In the genomic region with DNA sequence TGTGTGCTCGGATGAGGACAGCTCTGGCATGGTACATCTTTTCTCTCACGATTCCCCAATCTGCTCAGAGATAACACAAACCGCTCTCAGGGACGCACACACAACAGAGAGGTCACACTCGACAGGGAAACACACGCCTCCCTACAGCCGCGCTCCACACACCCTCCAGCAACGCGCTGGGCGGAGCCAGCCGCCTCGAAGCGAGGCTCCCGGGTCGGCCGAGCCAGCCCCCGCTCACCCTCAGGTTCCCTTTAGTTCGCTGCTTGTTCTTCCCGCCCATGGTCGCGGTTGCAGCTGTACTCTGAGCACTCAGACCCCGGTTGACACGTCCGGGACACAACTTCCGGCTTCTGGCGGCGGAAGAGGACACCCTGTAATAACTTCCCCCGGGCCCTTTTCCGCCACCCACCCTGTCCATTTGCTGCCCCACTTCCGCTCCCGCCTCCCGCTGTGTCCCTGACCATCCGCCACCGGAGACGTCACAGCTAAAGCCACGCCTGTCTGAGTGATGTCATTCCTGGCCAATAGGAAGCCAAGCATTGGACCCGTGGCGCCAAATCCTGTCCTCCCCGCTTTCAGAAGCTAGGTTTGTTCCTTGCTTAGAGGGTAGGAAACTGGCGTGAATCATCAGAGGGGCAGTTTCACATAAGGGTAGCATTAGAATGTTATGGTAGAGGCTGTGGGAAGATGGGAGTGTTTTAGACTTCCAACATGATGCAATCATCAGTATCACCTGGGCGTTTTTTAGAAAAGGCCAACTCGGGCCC, we compare ENCODE assay signal across 1 cellular context.
TF ChIP-seq lines count a peak whose summit lies in the region.

A gene with protein sequence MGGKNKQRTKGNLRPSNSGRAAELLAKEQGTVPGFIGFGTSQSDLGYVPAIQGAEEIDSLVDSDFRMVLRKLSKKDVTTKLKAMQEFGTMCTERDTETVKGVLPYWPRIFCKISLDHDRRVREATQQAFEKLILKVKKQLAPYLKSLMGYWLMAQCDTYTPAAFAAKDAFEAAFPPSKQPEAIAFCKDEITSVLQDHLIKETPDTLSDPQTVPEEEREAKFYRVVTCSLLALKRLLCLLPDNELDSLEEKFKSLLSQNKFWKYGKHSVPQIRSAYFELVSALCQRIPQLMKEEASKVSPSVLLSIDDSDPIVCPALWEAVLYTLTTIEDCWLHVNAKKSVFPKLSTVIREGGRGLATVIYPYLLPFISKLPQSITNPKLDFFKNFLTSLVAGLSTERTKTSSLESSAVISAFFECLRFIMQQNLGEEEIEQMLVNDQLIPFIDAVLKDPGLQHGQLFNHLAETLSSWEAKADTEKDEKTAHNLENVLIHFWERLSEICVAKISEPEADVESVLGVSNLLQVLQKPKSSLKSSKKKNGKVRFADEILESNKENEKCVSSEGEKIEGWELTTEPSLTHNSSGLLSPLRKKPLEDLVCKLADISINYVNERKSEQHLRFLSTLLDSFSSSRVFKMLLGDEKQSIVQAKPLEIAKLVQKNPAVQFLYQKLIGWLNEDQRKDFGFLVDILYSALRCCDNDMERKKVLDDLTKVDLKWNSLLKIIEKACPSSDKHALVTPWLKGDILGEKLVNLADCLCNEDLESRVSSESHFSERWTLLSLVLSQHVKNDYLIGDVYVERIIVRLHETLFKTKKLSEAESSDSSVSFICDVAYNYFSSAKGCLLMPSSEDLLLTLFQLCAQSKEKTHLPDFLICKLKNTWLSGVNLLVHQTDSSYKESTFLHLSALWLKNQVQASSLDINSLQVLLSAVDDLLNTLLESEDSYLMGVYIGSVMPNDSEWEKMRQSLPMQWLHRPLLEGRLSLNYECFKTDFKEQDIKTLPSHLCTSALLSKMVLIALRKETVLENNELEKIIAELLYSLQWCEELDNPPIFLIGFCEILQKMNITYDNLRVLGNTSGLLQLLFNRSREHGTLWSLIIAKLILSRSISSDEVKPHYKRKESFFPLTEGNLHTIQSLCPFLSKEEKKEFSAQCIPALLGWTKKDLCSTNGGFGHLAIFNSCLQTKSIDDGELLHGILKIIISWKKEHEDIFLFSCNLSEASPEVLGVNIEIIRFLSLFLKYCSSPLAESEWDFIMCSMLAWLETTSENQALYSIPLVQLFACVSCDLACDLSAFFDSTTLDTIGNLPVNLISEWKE (N-terminal part only) (minus strand): TSS at position 352 of the 767 bp plus-strand sequence. CDS start 72 bp downstream, at position 280.

TF ChIP-seq in GM12878, 131 proteins besides CTCF, POLR2A, EP300 and RAD21 (continued from another document and continues in another):
- TF ChIP-seq, protein P1, sequence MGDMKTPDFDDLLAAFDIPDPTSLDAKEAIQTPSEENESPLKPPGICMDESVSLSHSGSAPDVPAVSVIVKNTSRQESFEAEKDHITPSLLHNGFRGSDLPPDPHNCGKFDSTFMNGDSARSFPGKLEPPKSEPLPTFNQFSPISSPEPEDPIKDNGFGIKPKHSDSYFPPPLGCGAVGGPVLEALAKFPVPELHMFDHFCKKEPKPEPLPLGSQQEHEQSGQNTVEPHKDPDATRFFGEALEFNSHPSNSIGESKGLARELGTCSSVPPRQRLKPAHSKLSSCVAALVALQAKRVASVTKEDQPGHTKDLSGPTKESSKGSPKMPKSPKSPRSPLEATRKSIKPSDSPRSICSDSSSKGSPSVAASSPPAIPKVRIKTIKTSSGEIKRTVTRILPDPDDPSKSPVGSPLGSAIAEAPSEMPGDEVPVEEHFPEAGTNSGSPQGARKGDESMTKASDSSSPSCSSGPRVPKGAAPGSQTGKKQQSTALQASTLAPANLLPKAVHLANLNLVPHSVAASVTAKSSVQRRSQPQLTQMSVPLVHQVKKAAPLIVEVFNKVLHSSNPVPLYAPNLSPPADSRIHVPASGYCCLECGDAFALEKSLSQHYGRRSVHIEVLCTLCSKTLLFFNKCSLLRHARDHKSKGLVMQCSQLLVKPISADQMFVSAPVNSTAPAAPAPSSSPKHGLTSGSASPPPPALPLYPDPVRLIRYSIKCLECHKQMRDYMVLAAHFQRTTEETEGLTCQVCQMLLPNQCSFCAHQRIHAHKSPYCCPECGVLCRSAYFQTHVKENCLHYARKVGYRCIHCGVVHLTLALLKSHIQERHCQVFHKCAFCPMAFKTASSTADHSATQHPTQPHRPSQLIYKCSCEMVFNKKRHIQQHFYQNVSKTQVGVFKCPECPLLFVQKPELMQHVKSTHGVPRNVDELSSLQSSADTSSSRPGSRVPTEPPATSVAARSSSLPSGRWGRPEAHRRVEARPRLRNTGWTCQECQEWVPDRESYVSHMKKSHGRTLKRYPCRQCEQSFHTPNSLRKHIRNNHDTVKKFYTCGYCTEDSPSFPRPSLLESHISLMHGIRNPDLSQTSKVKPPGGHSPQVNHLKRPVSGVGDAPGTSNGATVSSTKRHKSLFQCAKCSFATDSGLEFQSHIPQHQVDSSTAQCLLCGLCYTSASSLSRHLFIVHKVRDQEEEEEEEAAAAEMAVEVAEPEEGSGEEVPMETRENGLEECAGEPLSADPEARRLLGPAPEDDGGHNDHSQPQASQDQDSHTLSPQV (IDR thresholded peaks at IDR 0.05), result peak; percentile 97
- TF ChIP-seq RBBP5 (conservative IDR thresholded peaks at IDR 0.05), result 0 out of 2 replicates have a peak, but pooled peaks have one; percentile 63
- TF ChIP-seq, protein P2, sequence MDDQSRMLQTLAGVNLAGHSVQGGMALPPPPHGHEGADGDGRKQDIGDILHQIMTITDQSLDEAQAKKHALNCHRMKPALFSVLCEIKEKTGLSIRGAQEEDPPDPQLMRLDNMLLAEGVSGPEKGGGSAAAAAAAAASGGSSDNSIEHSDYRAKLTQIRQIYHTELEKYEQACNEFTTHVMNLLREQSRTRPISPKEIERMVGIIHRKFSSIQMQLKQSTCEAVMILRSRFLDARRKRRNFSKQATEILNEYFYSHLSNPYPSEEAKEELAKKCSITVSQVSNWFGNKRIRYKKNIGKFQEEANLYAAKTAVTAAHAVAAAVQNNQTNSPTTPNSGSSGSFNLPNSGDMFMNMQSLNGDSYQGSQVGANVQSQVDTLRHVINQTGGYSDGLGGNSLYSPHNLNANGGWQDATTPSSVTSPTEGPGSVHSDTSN (IDR thresholded peaks at IDR 0.05; ENCODE audit: insufficient replicate concordance, low read depth, low read length), result peak; percentile 95
- no peak for TF ChIP-seq SUPT20H (IDR thresholded peaks at IDR 0.05; ENCODE audit: borderline replicate concordance, control insufficient read depth, low read depth, low read length)
- TF ChIP-seq FOS (IDR thresholded peaks at IDR 0.05; ENCODE audit: borderline replicate concordance, extremely low read depth, insufficient read length), result peak; percentile 49
- TF ChIP-seq, protein P3, sequence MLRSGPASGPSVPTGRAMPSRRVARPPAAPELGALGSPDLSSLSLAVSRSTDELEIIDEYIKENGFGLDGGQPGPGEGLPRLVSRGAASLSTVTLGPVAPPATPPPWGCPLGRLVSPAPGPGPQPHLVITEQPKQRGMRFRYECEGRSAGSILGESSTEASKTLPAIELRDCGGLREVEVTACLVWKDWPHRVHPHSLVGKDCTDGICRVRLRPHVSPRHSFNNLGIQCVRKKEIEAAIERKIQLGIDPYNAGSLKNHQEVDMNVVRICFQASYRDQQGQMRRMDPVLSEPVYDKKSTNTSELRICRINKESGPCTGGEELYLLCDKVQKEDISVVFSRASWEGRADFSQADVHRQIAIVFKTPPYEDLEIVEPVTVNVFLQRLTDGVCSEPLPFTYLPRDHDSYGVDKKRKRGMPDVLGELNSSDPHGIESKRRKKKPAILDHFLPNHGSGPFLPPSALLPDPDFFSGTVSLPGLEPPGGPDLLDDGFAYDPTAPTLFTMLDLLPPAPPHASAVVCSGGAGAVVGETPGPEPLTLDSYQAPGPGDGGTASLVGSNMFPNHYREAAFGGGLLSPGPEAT (IDR thresholded peaks at IDR 0.05; ENCODE audit: low read depth), result peak; percentile 86
- TF ChIP-seq BACH1 (IDR thresholded peaks at IDR 0.05; ENCODE audit: borderline replicate concordance), result no peak
- TF ChIP-seq PML (IDR thresholded peaks at IDR 0.05; ENCODE audit: low read length), result peak; percentile 87
- TF ChIP-seq NR2C2 (IDR thresholded peaks at IDR 0.05; ENCODE audit: borderline replicate concordance, control insufficient read depth, insufficient read length, low read depth), result no peak
- TF ChIP-seq, protein P4, sequence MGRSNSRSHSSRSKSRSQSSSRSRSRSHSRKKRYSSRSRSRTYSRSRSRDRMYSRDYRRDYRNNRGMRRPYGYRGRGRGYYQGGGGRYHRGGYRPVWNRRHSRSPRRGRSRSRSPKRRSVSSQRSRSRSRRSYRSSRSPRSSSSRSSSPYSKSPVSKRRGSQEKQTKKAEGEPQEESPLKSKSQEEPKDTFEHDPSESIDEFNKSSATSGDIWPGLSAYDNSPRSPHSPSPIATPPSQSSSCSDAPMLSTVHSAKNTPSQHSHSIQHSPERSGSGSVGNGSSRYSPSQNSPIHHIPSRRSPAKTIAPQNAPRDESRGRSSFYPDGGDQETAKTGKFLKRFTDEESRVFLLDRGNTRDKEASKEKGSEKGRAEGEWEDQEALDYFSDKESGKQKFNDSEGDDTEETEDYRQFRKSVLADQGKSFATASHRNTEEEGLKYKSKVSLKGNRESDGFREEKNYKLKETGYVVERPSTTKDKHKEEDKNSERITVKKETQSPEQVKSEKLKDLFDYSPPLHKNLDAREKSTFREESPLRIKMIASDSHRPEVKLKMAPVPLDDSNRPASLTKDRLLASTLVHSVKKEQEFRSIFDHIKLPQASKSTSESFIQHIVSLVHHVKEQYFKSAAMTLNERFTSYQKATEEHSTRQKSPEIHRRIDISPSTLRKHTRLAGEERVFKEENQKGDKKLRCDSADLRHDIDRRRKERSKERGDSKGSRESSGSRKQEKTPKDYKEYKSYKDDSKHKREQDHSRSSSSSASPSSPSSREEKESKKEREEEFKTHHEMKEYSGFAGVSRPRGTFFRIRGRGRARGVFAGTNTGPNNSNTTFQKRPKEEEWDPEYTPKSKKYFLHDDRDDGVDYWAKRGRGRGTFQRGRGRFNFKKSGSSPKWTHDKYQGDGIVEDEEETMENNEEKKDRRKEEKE (IDR thresholded peaks at IDR 0.05), result no peak
- peak; percentile 93 for TF ChIP-seq POLR2AphosphoS5 (IDR thresholded peaks at IDR 0.05; ENCODE audit: low read length)
- TF ChIP-seq SMARCA5 (IDR thresholded peaks at IDR 0.05), result 0 out of 2 replicates have a peak, but pooled peaks have one; percentile 28
- TF ChIP-seq EGR1 (IDR thresholded peaks at IDR 0.05; ENCODE audit: borderline replicate concordance in 1 of 2, low read depth in 2 of 2, low read length in 2 of 2), result peak; percentile 33 to 41; a peak in 1 of 3 replicates
- TF ChIP-seq JUNB (IDR thresholded peaks at IDR 0.05), result no peak; the same call in 1 of the 2 replicates
- no peak for TF ChIP-seq YBX1 (IDR thresholded peaks at IDR 0.05)
- peak; percentile 73 for TF ChIP-seq TCF3 (IDR thresholded peaks at IDR 0.05; ENCODE audit: borderline replicate concordance, insufficient read depth, low read depth, low read length)
- TF ChIP-seq BRCA1 (IDR thresholded peaks at IDR 0.05; ENCODE audit: low read depth, low read length), result no peak
- TF ChIP-seq YY1 (IDR thresholded peaks at IDR 0.05; ENCODE audit: low read depth, low read length), result 0 out of 2 replicates have a peak, but pooled peaks have one; percentile 54
- TF ChIP-seq TCF7 (IDR thresholded peaks at IDR 0.05; ENCODE audit: borderline replicate concordance), result no peak
- TF ChIP-seq, protein P5, sequence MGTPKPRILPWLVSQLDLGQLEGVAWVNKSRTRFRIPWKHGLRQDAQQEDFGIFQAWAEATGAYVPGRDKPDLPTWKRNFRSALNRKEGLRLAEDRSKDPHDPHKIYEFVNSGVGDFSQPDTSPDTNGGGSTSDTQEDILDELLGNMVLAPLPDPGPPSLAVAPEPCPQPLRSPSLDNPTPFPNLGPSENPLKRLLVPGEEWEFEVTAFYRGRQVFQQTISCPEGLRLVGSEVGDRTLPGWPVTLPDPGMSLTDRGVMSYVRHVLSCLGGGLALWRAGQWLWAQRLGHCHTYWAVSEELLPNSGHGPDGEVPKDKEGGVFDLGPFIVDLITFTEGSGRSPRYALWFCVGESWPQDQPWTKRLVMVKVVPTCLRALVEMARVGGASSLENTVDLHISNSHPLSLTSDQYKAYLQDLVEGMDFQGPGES (IDR thresholded peaks at IDR 0.05), result peak; percentile 84
- TF ChIP-seq STAT3 (IDR thresholded peaks at IDR 0.05; ENCODE audit: low read depth, low read length), result no peak
- TF ChIP-seq TCF12 (IDR thresholded peaks at IDR 0.05; ENCODE audit: low read depth, low read length), result peak; percentile 80
- TF ChIP-seq, protein P6, sequence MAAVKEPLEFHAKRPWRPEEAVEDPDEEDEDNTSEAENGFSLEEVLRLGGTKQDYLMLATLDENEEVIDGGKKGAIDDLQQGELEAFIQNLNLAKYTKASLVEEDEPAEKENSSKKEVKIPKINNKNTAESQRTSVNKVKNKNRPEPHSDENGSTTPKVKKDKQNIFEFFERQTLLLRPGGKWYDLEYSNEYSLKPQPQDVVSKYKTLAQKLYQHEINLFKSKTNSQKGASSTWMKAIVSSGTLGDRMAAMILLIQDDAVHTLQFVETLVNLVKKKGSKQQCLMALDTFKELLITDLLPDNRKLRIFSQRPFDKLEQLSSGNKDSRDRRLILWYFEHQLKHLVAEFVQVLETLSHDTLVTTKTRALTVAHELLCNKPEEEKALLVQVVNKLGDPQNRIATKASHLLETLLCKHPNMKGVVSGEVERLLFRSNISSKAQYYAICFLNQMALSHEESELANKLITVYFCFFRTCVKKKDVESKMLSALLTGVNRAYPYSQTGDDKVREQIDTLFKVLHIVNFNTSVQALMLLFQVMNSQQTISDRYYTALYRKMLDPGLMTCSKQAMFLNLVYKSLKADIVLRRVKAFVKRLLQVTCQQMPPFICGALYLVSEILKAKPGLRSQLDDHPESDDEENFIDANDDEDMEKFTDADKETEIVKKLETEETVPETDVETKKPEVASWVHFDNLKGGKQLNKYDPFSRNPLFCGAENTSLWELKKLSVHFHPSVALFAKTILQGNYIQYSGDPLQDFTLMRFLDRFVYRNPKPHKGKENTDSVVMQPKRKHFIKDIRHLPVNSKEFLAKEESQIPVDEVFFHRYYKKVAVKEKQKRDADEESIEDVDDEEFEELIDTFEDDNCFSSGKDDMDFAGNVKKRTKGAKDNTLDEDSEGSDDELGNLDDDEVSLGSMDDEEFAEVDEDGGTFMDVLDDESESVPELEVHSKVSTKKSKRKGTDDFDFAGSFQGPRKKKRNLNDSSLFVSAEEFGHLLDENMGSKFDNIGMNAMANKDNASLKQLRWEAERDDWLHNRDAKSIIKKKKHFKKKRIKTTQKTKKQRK (IDR thresholded peaks at IDR 0.05; ENCODE audit: low read depth, low read length), result no peak
- TF ChIP-seq, protein P7, sequence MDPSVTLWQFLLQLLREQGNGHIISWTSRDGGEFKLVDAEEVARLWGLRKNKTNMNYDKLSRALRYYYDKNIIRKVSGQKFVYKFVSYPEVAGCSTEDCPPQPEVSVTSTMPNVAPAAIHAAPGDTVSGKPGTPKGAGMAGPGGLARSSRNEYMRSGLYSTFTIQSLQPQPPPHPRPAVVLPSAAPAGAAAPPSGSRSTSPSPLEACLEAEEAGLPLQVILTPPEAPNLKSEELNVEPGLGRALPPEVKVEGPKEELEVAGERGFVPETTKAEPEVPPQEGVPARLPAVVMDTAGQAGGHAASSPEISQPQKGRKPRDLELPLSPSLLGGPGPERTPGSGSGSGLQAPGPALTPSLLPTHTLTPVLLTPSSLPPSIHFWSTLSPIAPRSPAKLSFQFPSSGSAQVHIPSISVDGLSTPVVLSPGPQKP (IDR thresholded peaks at IDR 0.05; ENCODE audit: low read depth, low read length), result peak; percentile 93
